18 cellular contexts compared by ENCODE assay signal in genomic region chr9:127860779-127861178, GRCh38. TPM values are rescaled to one million over a fixed set of nuclear protein-coding genes. Genes with fewer than 3 reads are reported as not detected.
A peak's percentile ranks its signal among the peaks of the same experiment; 100 is the strongest.
DNase-seq lines count a peak whose midpoint lies in the region; ATAC-seq and TF ChIP-seq lines count a peak whose summit lies in the region.
"Had no signal": no experiment of that assay in that cellular context is flagged by ENCODE, and none has a peak within 500 bp of the region (broad histone marks: within the 10 kb centered on the region; RNA-seq: fewer than 3 reads in every experiment).

No MANE protein-coding gene starts in this region.

- TF ChIP-seq CTCF in lower lobe of right lung (IDR thresholded peaks at IDR 0.05) (no peak), gastrocnemius medialis (IDR thresholded peaks at IDR 0.05 in 4 of 5, conservative IDR thresholded peaks at IDR 0.05 in 1 of 5) (no peak), CD14-positive monocyte (IDR thresholded peaks at IDR 0.05) (no peak)

- POLR2A ChIA-PET in activated CD4-positive, alpha-beta memory T cell treated with anti-CD3 and anti-CD28 coated beads, Interleukin-2, amount 10 ng/mL, durations not matched to agents 7 days and 5 days (lab: Charles Lee), result interaction anchor here (0.9 kb wide), 1 partner anchor 75 kb away, joined by 3 read pairs; the partner anchor contains the start of gene CDK9
- POLR2A ChIA-PET in activated CD4-positive, alpha-beta memory T cell treated with anti-CD3 and anti-CD28 coated beads for 36 hours (lab: Charles Lee), result no interaction called here
- POLR2A ChIA-PET in T-cell (lab: Charles Lee), result no interaction called here

- no peak overlapping the region for H3K4me3 Mint-ChIP-seq in activated CD4-positive, alpha-beta memory T cell treated with anti-CD3 and anti-CD28 coated beads, Interleukin-2, amount 10 ng/mL, durations not matched to agents 7 days and 5 days
- H3K4me3 Mint-ChIP-seq in activated CD4-positive, alpha-beta memory T cell treated with anti-CD3 and anti-CD28 coated beads for 36 hours, result no peak overlapping the region
- H3K4me3 Mint-ChIP-seq in T-cell (no peak overlapping the region), CD14-positive monocyte (no peak overlapping the region)
- H3K4me3 Mint-ChIP-seq: type B pancreatic cell had no signal

- in situ Hi-C loops in gastrocnemius medialis (cut with MboI; ENCODE audit: low sequenced_read_pairs in 4 of 4), result loop anchor here in 1 of 4 donors (10.0 kb wide), 1 partner anchor 56 kb away; the partner anchor contains the start of gene FPGS

- ATAC-seq in T-cell (replicated peaks in 1 of 4), result no peak
- no peak for ATAC-seq in lower lobe of right lung
- ATAC-seq in gastrocnemius medialis, result no peak

- DNase-seq in activated CD4-positive, alpha-beta memory T cell treated with anti-CD3 and anti-CD28 coated beads, Interleukin-2, amount 10 ng/mL, durations not matched to agents 7 days and 5 days, result no peak
- DNase-seq in activated CD4-positive, alpha-beta memory T cell treated with anti-CD3 and anti-CD28 coated beads for 36 hours, result no peak
- DNase-seq in T-cell (no peak), lower lobe of right lung (no peak), gastrocnemius medialis (no peak), cerebellar nuclear complex (lab: John Stamatoyannopoulos, UW) (no peak), CD14-positive monocyte (ENCODE audit: low spot score) (no peak), DMS153 (lab: John Stamatoyannopoulos, UW) (no peak)
- DNase-seq: caudate nucleus, DMS79 treated with DMSO at 0.1 percent for 48 hours, hypothalamus, NCI-H1092, NCI-H526 treated with DMSO at 0.1 percent for 48 hours, SIG-M5 had no signal

- no peaks in the 10 kb centered on the region for H3K27me3 ChIP-seq in lower lobe of right lung (ENCODE audit: low read depth)
- no peaks in the 10 kb centered on the region for H3K27me3 ChIP-seq in gastrocnemius medialis

- H3K4me3 ChIP-seq in lower lobe of right lung, result no peak overlapping the region
- H3K4me3 ChIP-seq in gastrocnemius medialis, result no peak overlapping the region
- H3K4me3 ChIP-seq: prostate gland had no signal

- peaks cover 9% of the 10 kb centered on the region for H3K36me3 Mint-ChIP-seq in activated CD4-positive, alpha-beta memory T cell treated with anti-CD3 and anti-CD28 coated beads, Interleukin-2, amount 10 ng/mL, durations not matched to agents 7 days and 5 days (ENCODE audit: low read depth)
- no peaks in the 10 kb centered on the region for H3K36me3 Mint-ChIP-seq in activated CD4-positive, alpha-beta memory T cell treated with anti-CD3 and anti-CD28 coated beads for 36 hours
- H3K36me3 Mint-ChIP-seq in T-cell, result no peaks in the 10 kb centered on the region
- peaks cover 4% of the 10 kb centered on the region in 2 donors for H3K36me3 Mint-ChIP-seq in CD14-positive monocyte

- no peaks in the 10 kb centered on the region for H3K27me3 Mint-ChIP-seq in activated CD4-positive, alpha-beta memory T cell treated with anti-CD3 and anti-CD28 coated beads, Interleukin-2, amount 10 ng/mL, durations not matched to agents 7 days and 5 days
- H3K27me3 Mint-ChIP-seq in activated CD4-positive, alpha-beta memory T cell treated with anti-CD3 and anti-CD28 coated beads for 36 hours, result no peaks in the 10 kb centered on the region
- H3K27me3 Mint-ChIP-seq in T-cell (no peaks in the 10 kb centered on the region), CD14-positive monocyte (ENCODE audit: low read depth in 3 of 3) (peaks cover 0 to 5% (median 1%) of the 10 kb centered on the region in 3 donors)
- H3K27me3 Mint-ChIP-seq: type B pancreatic cell had no signal

- no peaks in the 10 kb centered on the region for H3K9me3 ChIP-seq in lower lobe of right lung
- H3K9me3 ChIP-seq in gastrocnemius medialis, result no peaks in the 10 kb centered on the region
- H3K9me3 ChIP-seq: prostate gland had no signal

- no peaks in the 10 kb centered on the region for H3K36me3 ChIP-seq in lower lobe of right lung
- H3K36me3 ChIP-seq in gastrocnemius medialis, result no peaks in the 10 kb centered on the region
- H3K36me3 ChIP-seq: prostate gland had no signal

- intact Hi-C loops in activated CD4-positive, alpha-beta memory T cell treated with anti-CD3 and anti-CD28 coated beads for 36 hours (cut with micrococcal nuclease), result no loop called here
- intact Hi-C loops in lower lobe of right lung (cut with DNase I) (no loop called here), gastrocnemius medialis (cut with DNase I; ENCODE audit: low total_unique reads) (no loop called here), CD14-positive monocyte (cut with micrococcal nuclease) (loop anchor here in 1 of 2 donors (5.0 kb wide), 2 partner anchors 33 to 57 kb away; partner anchors contain the start of gene ST6GALNAC4)

- CTCF ChIA-PET in activated CD4-positive, alpha-beta memory T cell treated with anti-CD3 and anti-CD28 coated beads, Interleukin-2, amount 10 ng/mL, durations not matched to agents 7 days and 5 days (lab: Charles Lee), result interaction anchor here (0.6 to 1.1 kb wide), 4 partner anchors 9 to 276 kb away, joined by 3 to 7 read pairs (median 4); partner anchors contain the start of gene TOR2A
- CTCF ChIA-PET in activated CD4-positive, alpha-beta memory T cell treated with anti-CD3 and anti-CD28 coated beads for 36 hours (lab: Charles Lee), result interaction anchor here (3.3 kb wide), 1 partner anchor 9 kb away, joined by 20 read pairs; no protein-coding TSS in a partner anchor
- CTCF ChIA-PET in T-cell (lab: Charles Lee), result no interaction called here

- H3K4me1 Mint-ChIP-seq in activated CD4-positive, alpha-beta memory T cell treated with anti-CD3 and anti-CD28 coated beads, Interleukin-2, amount 10 ng/mL, durations not matched to agents 7 days and 5 days, result peaks cover 36% of the 10 kb centered on the region
- H3K4me1 Mint-ChIP-seq in activated CD4-positive, alpha-beta memory T cell treated with anti-CD3 and anti-CD28 coated beads for 36 hours (ENCODE audit: low read depth), result peaks cover 36% of the 10 kb centered on the region
- H3K4me1 Mint-ChIP-seq in T-cell (peaks cover 48 to 56% (median 49%) of the 10 kb centered on the region in 3 donors), CD14-positive monocyte (peaks cover 57% of the 10 kb centered on the region)

- H3K27ac Mint-ChIP-seq in activated CD4-positive, alpha-beta memory T cell treated with anti-CD3 and anti-CD28 coated beads, Interleukin-2, amount 10 ng/mL, durations not matched to agents 7 days and 5 days, result peak overlapping the region; percentile 21
- no peak overlapping the region for H3K27ac Mint-ChIP-seq in activated CD4-positive, alpha-beta memory T cell treated with anti-CD3 and anti-CD28 coated beads for 36 hours
- H3K27ac Mint-ChIP-seq in T-cell (peak overlapping the region; percentile 66 to 97), CD14-positive monocyte (peak overlapping the region in 2 of 7 donors; percentile 31 to 40)
- H3K27ac Mint-ChIP-seq: type B pancreatic cell had no signal

- no peak for TF ChIP-seq POLR2A in gastrocnemius medialis (IDR thresholded peaks at IDR 0.05)

- H3K27ac ChIP-seq in lower lobe of right lung, result peak overlapping the region; percentile 6
- peak overlapping the region in 3 of 4 donors; percentile 69 to 80 (median 78) for H3K27ac ChIP-seq in gastrocnemius medialis
- H3K27ac ChIP-seq: C4-2B, KMS-11, prostate gland had no signal

- peaks cover 90% of the 10 kb centered on the region for H3K4me1 ChIP-seq in lower lobe of right lung
- peaks cover 37 to 48% of the 10 kb centered on the region in 2 donors for H3K4me1 ChIP-seq in gastrocnemius medialis
- H3K4me1 ChIP-seq: prostate gland had no signal

- H3K9me3 Mint-ChIP-seq in activated CD4-positive, alpha-beta memory T cell treated with anti-CD3 and anti-CD28 coated beads, Interleukin-2, amount 10 ng/mL, durations not matched to agents 7 days and 5 days, result no peaks in the 10 kb centered on the region
- H3K9me3 Mint-ChIP-seq in activated CD4-positive, alpha-beta memory T cell treated with anti-CD3 and anti-CD28 coated beads for 36 hours, result no peaks in the 10 kb centered on the region
- H3K9me3 Mint-ChIP-seq in T-cell (no peaks in the 10 kb centered on the region), CD14-positive monocyte (peaks cover 0 to 2% (median 0%) of the 10 kb centered on the region in 7 donors)
- H3K9me3 Mint-ChIP-seq: type B pancreatic cell had no signal

RNA-seq across cellular contexts. Expression of gene ENG, which starts 6.3 kb away (rescaled TPM):
- total RNA-seq in activated CD4-positive, alpha-beta memory T cell treated with anti-CD3 and anti-CD28 coated beads, Interleukin-2, amount 10 ng/mL, durations not matched to agents 7 days and 5 days, result 10 to 100 TPM; 13.1 to 14.1 TPM
- 10 to 100 TPM; 12.0 to 12.2 TPM for total RNA-seq in activated CD4-positive, alpha-beta memory T cell treated with anti-CD3 and anti-CD28 coated beads for 36 hours
- 10 to 100 TPM in 1 of 5 donors, 1 to 10 TPM in 4; 6.8 to 16.7 (median 8.8) TPM for total RNA-seq in T-cell
- 323 TPM for total RNA-seq in lower lobe of right lung
- total RNA-seq in gastrocnemius medialis, result 10 to 100 TPM; 27.4 to 49.8 (median 32.6) TPM
- 10 to 100 TPM; 15.7 to 26.0 TPM for polyA plus RNA-seq in CD14-positive monocyte

RNA-seq across cellular contexts. Expression of gene AK1, which starts 16.7 kb away (rescaled TPM):
- total RNA-seq in activated CD4-positive, alpha-beta memory T cell treated with anti-CD3 and anti-CD28 coated beads, Interleukin-2, amount 10 ng/mL, durations not matched to agents 7 days and 5 days, result 10 to 100 TPM; 80.9 to 81.9 TPM
- total RNA-seq in activated CD4-positive, alpha-beta memory T cell treated with anti-CD3 and anti-CD28 coated beads for 36 hours, result 10 to 100 TPM; 27.7 to 28.5 TPM
- total RNA-seq in T-cell, result 10 to 100 TPM; 40.5 to 54.9 (median 50.4) TPM
- total RNA-seq in lower lobe of right lung, result 185 TPM
- total RNA-seq in gastrocnemius medialis, result 100 to 1,000 TPM; 240 to 489 (median 359) TPM
- polyA plus RNA-seq in CD14-positive monocyte, result not detected

RNA-seq across cellular contexts. Expression of gene ST6GALNAC6, which starts 38.6 kb away (rescaled TPM):
- total RNA-seq in activated CD4-positive, alpha-beta memory T cell treated with anti-CD3 and anti-CD28 coated beads, Interleukin-2, amount 10 ng/mL, durations not matched to agents 7 days and 5 days, result 100 to 1,000 TPM; 141 to 146 TPM
- total RNA-seq in activated CD4-positive, alpha-beta memory T cell treated with anti-CD3 and anti-CD28 coated beads for 36 hours, result 10 to 100 TPM; 50.1 to 53.8 TPM
- total RNA-seq in T-cell (100 to 1,000 TPM in 2 of 5 donors, 10 to 100 TPM in 3; 73.0 to 123 (median 86.3) TPM), lower lobe of right lung (82.0 TPM), gastrocnemius medialis (10 to 100 TPM; 46.7 to 69.3 (median 56.9) TPM)
- polyA plus RNA-seq in CD14-positive monocyte, result 10 to 100 TPM in 1 of 2 donors, 1 to 10 TPM in 1; 8.2 to 12.0 TPM

RNA-seq across cellular contexts. Expression of gene ST6GALNAC4, which starts 56.1 kb away (rescaled TPM):
- total RNA-seq in activated CD4-positive, alpha-beta memory T cell treated with anti-CD3 and anti-CD28 coated beads, Interleukin-2, amount 10 ng/mL, durations not matched to agents 7 days and 5 days, result 10 to 100 TPM; 19.4 to 21.5 TPM
- 10 to 100 TPM; 21.2 to 23.5 TPM for total RNA-seq in activated CD4-positive, alpha-beta memory T cell treated with anti-CD3 and anti-CD28 coated beads for 36 hours
- total RNA-seq in T-cell (10 to 100 TPM; 24.9 to 40.7 (median 35.1) TPM), lower lobe of right lung (45.6 TPM), gastrocnemius medialis (10 to 100 TPM; 11.2 to 48.4 (median 23.6) TPM)
- 10 to 100 TPM in 1 of 2 donors, 1 to 10 TPM in 1; 8.9 to 10.3 TPM for polyA plus RNA-seq in CD14-positive monocyte

RNA-seq across cellular contexts. Expression of gene FPGS, which starts 58.1 kb away (rescaled TPM):
- 10 to 100 TPM; 65.6 to 65.8 TPM for total RNA-seq in activated CD4-positive, alpha-beta memory T cell treated with anti-CD3 and anti-CD28 coated beads, Interleukin-2, amount 10 ng/mL, durations not matched to agents 7 days and 5 days
- 10 to 100 TPM; 80.0 to 83.9 TPM for total RNA-seq in activated CD4-positive, alpha-beta memory T cell treated with anti-CD3 and anti-CD28 coated beads for 36 hours
- total RNA-seq in T-cell (100 to 1,000 TPM in 3 of 5 donors, 10 to 100 TPM in 2; 78.4 to 151 (median 139) TPM), lower lobe of right lung (55.4 TPM), gastrocnemius medialis (10 to 100 TPM; 36.4 to 87.6 (median 47.7) TPM)
- 10 to 100 TPM; 21.3 to 25.2 TPM for polyA plus RNA-seq in CD14-positive monocyte

Comparison
In these comparisons a context has a peak if more than half of its experiments do, and no peak if none do; other contexts are left out.
1. CTCF ChIA-PET loops: an anchor here in activated CD4-positive, alpha-beta memory T cell treated with anti-CD3 and anti-CD28 coated beads, Interleukin-2, amount 10 ng/mL, durations not matched to agents 7 days and 5 days (0.6 to 1.1 kb wide) and activated CD4-positive, alpha-beta memory T cell treated with anti-CD3 and anti-CD28 coated beads for 36 hours (3.3 kb wide); none called in T-cell.